8 cellular contexts compared by ENCODE assay signal in the genomic region with DNA sequence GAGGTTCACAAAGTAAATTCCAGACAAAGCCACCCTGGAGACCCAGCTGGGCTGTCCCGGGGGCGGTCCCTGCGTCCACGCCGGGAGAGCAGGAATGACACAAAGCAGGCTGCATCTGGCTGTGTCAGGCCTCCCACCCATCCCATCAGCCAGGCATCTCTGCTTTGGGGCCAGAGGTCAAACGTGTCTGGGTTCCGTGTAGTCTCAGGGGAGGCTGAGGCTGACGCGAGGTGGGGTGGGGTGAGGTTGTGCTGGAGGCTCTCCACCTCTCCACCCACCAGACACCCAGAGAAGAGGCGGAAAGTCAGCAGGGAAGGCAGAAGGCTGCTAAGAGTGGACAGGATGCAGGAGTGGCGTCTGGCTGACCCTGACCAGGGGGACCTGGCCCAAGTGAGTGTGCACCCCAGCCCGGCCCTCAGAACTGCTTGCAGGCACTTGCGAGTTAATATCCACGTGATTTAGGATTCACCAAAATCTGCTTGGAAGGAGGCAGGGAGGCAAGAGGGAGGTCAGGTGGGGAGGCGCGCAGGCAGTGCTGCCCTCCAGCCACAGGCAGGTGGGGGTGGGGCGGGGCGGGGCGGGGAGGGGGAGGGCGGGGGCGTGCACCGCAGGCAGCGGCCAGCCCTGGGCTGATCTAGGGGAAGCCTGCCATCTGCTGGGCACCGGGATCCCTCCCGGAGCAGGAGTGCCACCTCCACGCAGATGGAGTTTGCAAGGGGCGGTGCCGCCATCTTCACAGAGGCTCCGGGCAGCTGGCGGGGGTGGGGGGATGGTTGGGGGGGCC.
A peak's percentile ranks its signal among the peaks of the same experiment; 100 is the strongest.
DNase-seq lines count a peak whose midpoint lies in the region; ATAC-seq lines count a peak whose summit lies in the region.

No MANE protein-coding gene starts in this region.

- no peak overlapping the region for H3K27ac ChIP-seq in caudate nucleus (ENCODE audit: low read depth, low read length)

- ATAC-seq in activated CD4-positive, CD25-positive, alpha-beta regulatory T cell treated with anti-CD3 and anti-CD28 coated beads, Interleukin-2, amount 50 U/mL, for 24 hours: peak; percentile 91 to 95
- ATAC-seq in HG02642 (IDR thresholded peaks at IDR 0.05; ENCODE audit: poor library complexity, unreplicated experiment): no peak

- DNase-seq in NCI-H187 (lab: John Stamatoyannopoulos, UW): peak; percentile 47 to 74
- no peak for DNase-seq in NCI-H187 treated with DMSO at 0.1 percent for 48 hours (lab: John Stamatoyannopoulos, UW)
- peak; percentile 92 for DNase-seq in NCI-H2227 (lab: John Stamatoyannopoulos, UW; ENCODE audit: unreplicated experiment)
- DNase-seq in caudate nucleus (lab: John Stamatoyannopoulos, UW): peak in 57 of 61 donors; percentile 30 to 87 (median 67)
- DNase-seq in kidney glomerular epithelial cell (lab: John Stamatoyannopoulos, UW): peak; percentile 33
- peak; percentile 82 for DNase-seq in stimulated activated CD4-positive, alpha-beta T cell treated with anti-CD3 and anti-CD28 coated beads, Interleukin-1b, Interleukin-23, amount 100 ng/mL, for 48 hours
